26 cellular contexts compared by ENCODE assay signal in genomic region chr2:29981402-29981801, GRCh38.
"Had no signal": no experiment of that assay in that cellular context is flagged by ENCODE, and none has a peak within 500 bp of the region (broad histone marks: within the 10 kb centered on the region; RNA-seq: fewer than 3 reads in every experiment).

No MANE protein-coding gene starts in this region.

- H3K4me1 ChIP-seq: colonic mucosa, foreskin keratinocyte, gastrocnemius medialis, gastroesophageal sphincter, heart left ventricle, heart right ventricle had no signal

- H3K9me3 ChIP-seq: colonic mucosa, esophagus squamous epithelium, gastrocnemius medialis, gastroesophageal sphincter, heart left ventricle, heart right ventricle had no signal

- DNase-seq: colonic mucosa; cortex of kidney; dermis blood vessel endothelial cell; dorsolateral prefrontal cortex; effector CD4-positive, alpha-beta T cell; effector CD8-positive, alpha-beta T cell; effector memory CD4-positive, alpha-beta T cell; effector memory CD8-positive, alpha-beta T cell; esophagus squamous epithelium; foreskin fibroblast; foreskin keratinocyte; foreskin melanocyte; gastrocnemius medialis; glutamatergic neuron; head of caudate nucleus; heart left ventricle; heart right ventricle had no signal

- FAIRE-seq: colon, endometrium, endothelial cell of umbilical vein, frontal cortex had no signal

- H3K4me3 ChIP-seq: colonic mucosa, coronary artery, dorsolateral prefrontal cortex, esophagus squamous epithelium, gastrocnemius medialis, gastroesophageal sphincter, heart left ventricle, heart right ventricle had no signal

- H3K9me3 Mint-ChIP-seq: dendritic cell treated with granulocyte-macrophage colony-stimulating factor and Interleukin-4, amounts not matched to agents 40 ng/mL and 50 ng/mL, for 4 days; effector memory CD8-positive, alpha-beta T cell had no signal

- H3K4me3 Mint-ChIP-seq: dendritic cell treated with granulocyte-macrophage colony-stimulating factor and Interleukin-4, amounts not matched to agents 40 ng/mL and 50 ng/mL, for 4 days; effector memory CD8-positive, alpha-beta T cell had no signal

- H3K36me3 ChIP-seq: colonic mucosa, esophagus squamous epithelium, gastrocnemius medialis, gastroesophageal sphincter, heart left ventricle, heart right ventricle had no signal

- ATAC-seq: effector memory CD8-positive, alpha-beta T cell; esophagus mucosa; foreskin keratinocyte; gastrocnemius medialis; gastroesophageal sphincter; heart left ventricle; heart right ventricle had no signal

- H3K27ac Mint-ChIP-seq: dendritic cell treated with granulocyte-macrophage colony-stimulating factor and Interleukin-4, amounts not matched to agents 40 ng/mL and 50 ng/mL, for 4 days; effector memory CD8-positive, alpha-beta T cell had no signal

- H3K27me3 ChIP-seq: colonic mucosa, esophagus squamous epithelium had no signal

- H3K27ac ChIP-seq: colonic mucosa, coronary artery, dorsolateral prefrontal cortex, epithelial cell of prostate, esophagus squamous epithelium, foreskin keratinocyte, gastrocnemius medialis, gastroesophageal sphincter, heart left ventricle, heart right ventricle had no signal
